ENCODE assay signal across 1 cellular context in genomic region chr10:110067960-110068770, GRCh38.
TF ChIP-seq lines count a peak whose summit lies in the region.

No MANE protein-coding gene starts in this region.

TF ChIP-seq in K562, 482 proteins besides CTCF, POLR2A, EP300 and RAD21 (continued from another document and continues in another):
- TF ChIP-seq ZNF318 (IDR thresholded peaks at IDR 0.05; ENCODE audit: borderline replicate concordance in 1 of 2, low read depth in 1 of 2): no peak
- no peak for TF ChIP-seq HOXB6 (CRISPR knock-in tag; IDR thresholded peaks at IDR 0.05; ENCODE audit: borderline replicate concordance)
- TF ChIP-seq ZNF232 (CRISPR knock-in tag; IDR thresholded peaks at IDR 0.05): no peak
- no peak for TF ChIP-seq CC2D1A (IDR thresholded peaks at IDR 0.05)
- no peak for TF ChIP-seq CXXC5 (CRISPR knock-in tag; IDR thresholded peaks at IDR 0.05)
- no peak for TF ChIP-seq STAT6 (CRISPR knock-in tag; IDR thresholded peaks at IDR 0.05)
- no peak for TF ChIP-seq ZNF830 (CRISPR knock-in tag; IDR thresholded peaks at IDR 0.05)
- TF ChIP-seq KLF1 (tag; IDR thresholded peaks at IDR 0.05): no peak
- TF ChIP-seq KDM1A (IDR thresholded peaks at IDR 0.05): peak; percentile 82 to 85
- TF ChIP-seq GTF2A2 (tag; IDR thresholded peaks at IDR 0.05): no peak
- TF ChIP-seq FOXK1 (CRISPR knock-in tag; IDR thresholded peaks at IDR 0.05; ENCODE audit: borderline replicate concordance): no peak
- no peak for TF ChIP-seq E2F3 (CRISPR knock-in tag; IDR thresholded peaks at IDR 0.05)
- TF ChIP-seq THAP7 (CRISPR knock-in tag; IDR thresholded peaks at IDR 0.05): no peak
- TF ChIP-seq HMG20B (CRISPR knock-in tag; IDR thresholded peaks at IDR 0.05): no peak
- TF ChIP-seq TCF7 (IDR thresholded peaks at IDR 0.05; ENCODE audit: borderline replicate concordance): no peak
- no peak for TF ChIP-seq RFX7 (CRISPR knock-in tag; IDR thresholded peaks at IDR 0.05)
- TF ChIP-seq RBM39 (optimal IDR thresholded peaks at IDR 0.05; ENCODE audit: low read depth, low read length): no peak
- no peak for TF ChIP-seq FOXP4 (CRISPR knock-in tag; IDR thresholded peaks at IDR 0.05; ENCODE audit: borderline replicate concordance)
- no peak for TF ChIP-seq ZBTB34 (CRISPR knock-in tag; IDR thresholded peaks at IDR 0.05)
- no peak for TF ChIP-seq PHB2 (IDR thresholded peaks at IDR 0.05; ENCODE audit: low read depth)
- TF ChIP-seq BCOR (IDR thresholded peaks at IDR 0.05): no peak
- TF ChIP-seq NR0B1 (IDR thresholded peaks at IDR 0.05; ENCODE audit: partially characterized antibody): no peak
- no peak for TF ChIP-seq MTF1 (CRISPR knock-in tag; IDR thresholded peaks at IDR 0.05; ENCODE audit: borderline replicate concordance)
- TF ChIP-seq PML (IDR thresholded peaks at IDR 0.05; ENCODE audit: low read length): no peak
- TF ChIP-seq HMGN3 (IDR thresholded peaks at IDR 0.05; ENCODE audit: borderline replicate concordance, extremely low read depth, insufficient read length, low read depth, low read length): no peak
- no peak for TF ChIP-seq GATAD2A (IDR thresholded peaks at IDR 0.05)
- no peak for TF ChIP-seq RFX5 (IDR thresholded peaks at IDR 0.05; ENCODE audit: low read depth, low read length)
- no peak for TF ChIP-seq PRPF4 (IDR thresholded peaks at IDR 0.05; ENCODE audit: insufficient read depth, low read depth, low read length, poor library complexity, severe bottlenecking)
- TF ChIP-seq ZNF24 (IDR thresholded peaks at IDR 0.05): no peak
- TF ChIP-seq MYBL2 (IDR thresholded peaks at IDR 0.05; ENCODE audit: low read depth): no peak
- TF ChIP-seq MYBL2 (CRISPR knock-in tag; IDR thresholded peaks at IDR 0.05; ENCODE audit: borderline replicate concordance): no peak
- TF ChIP-seq DPF2 (IDR thresholded peaks at IDR 0.05): peak; percentile 75
- no peak for TF ChIP-seq IFI16 (CRISPR knock-in tag; IDR thresholded peaks at IDR 0.05)
- TF ChIP-seq SOX6 (IDR thresholded peaks at IDR 0.05): peak; percentile 97
- TF ChIP-seq ZNF766 (CRISPR knock-in tag; conservative IDR thresholded peaks at IDR 0.05): peak; percentile 92
- no peak for TF ChIP-seq TEAD1 (CRISPR knock-in tag; IDR thresholded peaks at IDR 0.05)
- no peak for TF ChIP-seq JUNB (CRISPR knock-in tag; conservative IDR thresholded peaks at IDR 0.05)
- TF ChIP-seq CBX5 (IDR thresholded peaks at IDR 0.05; ENCODE audit: borderline replicate concordance, low read depth): no peak
- TF ChIP-seq ZFP36 (IDR thresholded peaks at IDR 0.05; ENCODE audit: low read depth, low read length, partially characterized antibody): no peak
- no peak for TF ChIP-seq TRIM25 (IDR thresholded peaks at IDR 0.05; ENCODE audit: borderline replicate concordance)
- TF ChIP-seq TFAP4 (CRISPR knock-in tag; IDR thresholded peaks at IDR 0.05; ENCODE audit: borderline replicate concordance): no peak
- no peak for TF ChIP-seq MXD1 (CRISPR knock-in tag; IDR thresholded peaks at IDR 0.05; ENCODE audit: borderline replicate concordance, poor library complexity, severe bottlenecking)
- TF ChIP-seq RBM22 (IDR thresholded peaks at IDR 0.05; ENCODE audit: low read depth, low read length, poor library complexity, severe bottlenecking): no peak
- TF ChIP-seq HNRNPUL1 (IDR thresholded peaks at IDR 0.05; ENCODE audit: low read length): no peak
- TF ChIP-seq ZNF76 (CRISPR knock-in tag; IDR thresholded peaks at IDR 0.05; ENCODE audit: borderline replicate concordance): no peak
